In the genomic region with DNA sequence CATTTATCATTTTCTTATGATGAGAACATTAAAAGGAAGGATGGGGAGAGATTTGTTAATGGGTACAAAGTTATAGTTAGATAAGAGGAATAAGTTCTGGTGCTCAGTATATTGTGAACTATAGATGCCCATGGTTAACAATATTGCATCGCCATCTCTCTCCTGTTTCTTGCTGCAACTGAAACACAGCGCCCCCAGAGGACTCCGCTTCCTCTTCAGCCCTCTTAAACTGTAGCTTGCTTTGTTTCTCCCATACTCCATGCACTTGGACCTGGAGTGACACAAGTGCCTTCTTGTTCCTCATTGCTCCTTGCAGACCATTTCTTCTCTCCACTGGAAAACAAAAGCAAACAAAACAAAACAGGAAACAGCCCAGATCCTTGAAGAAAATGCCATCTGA, we compare ENCODE assay signal across 1 cellular context.
TF ChIP-seq lines count a peak whose summit lies in the region.

No MANE protein-coding gene starts in this region.

TF ChIP-seq in H1, 55 proteins besides CTCF, POLR2A, EP300 and RAD21 (continued from another document):
- TF ChIP-seq BACH1 (IDR thresholded peaks at IDR 0.05; ENCODE audit: low read length): no peak
- no peak for TF ChIP-seq KDM4A (IDR thresholded peaks at IDR 0.05; ENCODE audit: low read depth, low read length, severe bottlenecking)
TF ChIP-seq in H1: peak in this region for 2.
